1 cellular context compared by ENCODE assay signal in the genomic region with DNA sequence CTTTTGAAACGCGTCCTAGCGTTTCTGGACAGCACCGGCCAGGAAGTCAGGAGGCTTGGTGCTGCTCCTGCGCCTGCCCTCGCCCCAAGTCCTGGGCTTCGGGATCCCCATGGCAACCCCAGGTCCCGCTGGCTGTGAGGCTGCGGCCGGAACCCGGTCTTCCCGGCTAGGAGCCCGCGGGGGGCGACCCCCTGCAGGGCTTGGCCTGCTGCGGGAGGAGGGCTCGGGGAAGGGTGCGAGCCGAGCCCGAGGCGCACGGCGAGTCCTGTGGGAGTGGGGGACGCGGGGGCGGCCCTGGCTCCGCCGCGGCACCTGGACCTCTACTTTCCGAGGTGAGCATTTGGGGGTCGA.
A peak's percentile ranks its signal among the peaks of the same experiment; 100 is the strongest.
TF ChIP-seq lines count a peak whose summit lies in the region.

No MANE protein-coding gene starts in this region.

TF ChIP-seq in K562, 482 proteins besides CTCF, POLR2A, EP300 and RAD21 (continues in another document):
- TF ChIP-seq ZNF232 (CRISPR knock-in tag; IDR thresholded peaks at IDR 0.05) (no peak), FOXJ2 (tag; IDR thresholded peaks at IDR 0.05) (0 out of 2 replicates have a peak, but pooled peaks have one; percentile 63), ERF (CRISPR knock-in tag; IDR thresholded peaks at IDR 0.05) (0 out of 2 replicates have a peak, but pooled peaks have one; percentile 18), ZZZ3 (IDR thresholded peaks at IDR 0.05) (no peak), XRCC5 (IDR thresholded peaks at IDR 0.05; ENCODE audit: low read depth, low read length) (no peak), CBX3 (IDR thresholded peaks at IDR 0.05; ENCODE audit: borderline replicate concordance in 1 of 2, low read length in 2 of 2) (no peak), HDAC6 (IDR thresholded peaks at IDR 0.05; ENCODE audit: low read depth, low read length) (no peak), ZSCAN29 (IDR thresholded peaks at IDR 0.05) (no peak), HMG20B (CRISPR knock-in tag; IDR thresholded peaks at IDR 0.05) (no peak), MYC (IDR thresholded peaks at IDR 0.05; ENCODE audit: low read depth, low read length) (no peak), MYC (CRISPR knock-in tag; IDR thresholded peaks at IDR 0.05; ENCODE audit: borderline replicate concordance, low read depth) (no peak), KHSRP (IDR thresholded peaks at IDR 0.05) (no peak), STAT5B (CRISPR knock-in tag; IDR thresholded peaks at IDR 0.05) (no peak), ZNF316 (IDR thresholded peaks at IDR 0.05) (no peak), FOXA3 (CRISPR knock-in tag; conservative IDR thresholded peaks at IDR 0.05 in 1 of 2, IDR thresholded peaks at IDR 0.05 in 1 of 2) (peak in 1 of 2 experiments; percentile 59; a peak in 1 of 4 replicates), MTA3 (IDR thresholded peaks at IDR 0.05; ENCODE audit: borderline replicate concordance) (no peak), SAFB (IDR thresholded peaks at IDR 0.05; ENCODE audit: borderline replicate concordance, low read depth, low read length) (0 out of 2 replicates have a peak, but pooled peaks have one; percentile 14), JUN (IDR thresholded peaks at IDR 0.05; ENCODE audit: borderline replicate concordance, low read depth, low read length) (no peak), JUN (CRISPR knock-in tag; IDR thresholded peaks at IDR 0.05; ENCODE audit: borderline replicate concordance) (0 out of 2 replicates have a peak, but pooled peaks have one; percentile 50), MTA2 (IDR thresholded peaks at IDR 0.05; ENCODE audit: low read depth) (no peak), TRIM28 (IDR thresholded peaks at IDR 0.05) (no peak), KAT7 (CRISPR knock-in tag; IDR thresholded peaks at IDR 0.05; ENCODE audit: borderline replicate concordance) (no peak), ZNF785 (CRISPR knock-in tag; IDR thresholded peaks at IDR 0.05) (no peak), NFE2L1 (tag; IDR thresholded peaks at IDR 0.05; ENCODE audit: borderline replicate concordance, low read depth) (no peak), ZBTB7A (IDR thresholded peaks at IDR 0.05; ENCODE audit: borderline replicate concordance, control insufficient read depth, low read depth, low read length) (no peak), KDM4B (IDR thresholded peaks at IDR 0.05; ENCODE audit: borderline replicate concordance in 2 of 2, low read depth in 1 of 2) (no peak), LEF1 (IDR thresholded peaks at IDR 0.05) (no peak), BCL6 (CRISPR knock-in tag; IDR thresholded peaks at IDR 0.05) (no peak), TAF15 (IDR thresholded peaks at IDR 0.05; ENCODE audit: low read depth, low read length) (no peak), ZNF311 (CRISPR knock-in tag; IDR thresholded peaks at IDR 0.05) (no peak), MCM5 (IDR thresholded peaks at IDR 0.05; ENCODE audit: low read depth) (no peak), CHD1 (IDR thresholded peaks at IDR 0.05; ENCODE audit: low read length) (peak; percentile 61), ZNF668 (CRISPR knock-in tag; IDR thresholded peaks at IDR 0.05) (no peak), HSF4 (CRISPR knock-in tag; IDR thresholded peaks at IDR 0.05; ENCODE audit: borderline replicate concordance) (no peak), KLF10 (CRISPR knock-in tag; IDR thresholded peaks at IDR 0.05) (no peak), MTF1 (CRISPR knock-in tag; IDR thresholded peaks at IDR 0.05; ENCODE audit: borderline replicate concordance) (no peak)
- TF ChIP-seq, protein P1, sequence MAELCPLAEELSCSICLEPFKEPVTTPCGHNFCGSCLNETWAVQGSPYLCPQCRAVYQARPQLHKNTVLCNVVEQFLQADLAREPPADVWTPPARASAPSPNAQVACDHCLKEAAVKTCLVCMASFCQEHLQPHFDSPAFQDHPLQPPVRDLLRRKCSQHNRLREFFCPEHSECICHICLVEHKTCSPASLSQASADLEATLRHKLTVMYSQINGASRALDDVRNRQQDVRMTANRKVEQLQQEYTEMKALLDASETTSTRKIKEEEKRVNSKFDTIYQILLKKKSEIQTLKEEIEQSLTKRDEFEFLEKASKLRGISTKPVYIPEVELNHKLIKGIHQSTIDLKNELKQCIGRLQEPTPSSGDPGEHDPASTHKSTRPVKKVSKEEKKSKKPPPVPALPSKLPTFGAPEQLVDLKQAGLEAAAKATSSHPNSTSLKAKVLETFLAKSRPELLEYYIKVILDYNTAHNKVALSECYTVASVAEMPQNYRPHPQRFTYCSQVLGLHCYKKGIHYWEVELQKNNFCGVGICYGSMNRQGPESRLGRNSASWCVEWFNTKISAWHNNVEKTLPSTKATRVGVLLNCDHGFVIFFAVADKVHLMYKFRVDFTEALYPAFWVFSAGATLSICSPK (IDR thresholded peaks at IDR 0.05; ENCODE audit: borderline replicate concordance) = no peak
- TF ChIP-seq, protein P2, sequence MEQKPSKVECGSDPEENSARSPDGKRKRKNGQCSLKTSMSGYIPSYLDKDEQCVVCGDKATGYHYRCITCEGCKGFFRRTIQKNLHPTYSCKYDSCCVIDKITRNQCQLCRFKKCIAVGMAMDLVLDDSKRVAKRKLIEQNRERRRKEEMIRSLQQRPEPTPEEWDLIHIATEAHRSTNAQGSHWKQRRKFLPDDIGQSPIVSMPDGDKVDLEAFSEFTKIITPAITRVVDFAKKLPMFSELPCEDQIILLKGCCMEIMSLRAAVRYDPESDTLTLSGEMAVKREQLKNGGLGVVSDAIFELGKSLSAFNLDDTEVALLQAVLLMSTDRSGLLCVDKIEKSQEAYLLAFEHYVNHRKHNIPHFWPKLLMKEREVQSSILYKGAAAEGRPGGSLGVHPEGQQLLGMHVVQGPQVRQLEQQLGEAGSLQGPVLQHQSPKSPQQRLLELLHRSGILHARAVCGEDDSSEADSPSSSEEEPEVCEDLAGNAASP (IDR thresholded peaks at IDR 0.05) = no peak
- TF ChIP-seq, protein P3, sequence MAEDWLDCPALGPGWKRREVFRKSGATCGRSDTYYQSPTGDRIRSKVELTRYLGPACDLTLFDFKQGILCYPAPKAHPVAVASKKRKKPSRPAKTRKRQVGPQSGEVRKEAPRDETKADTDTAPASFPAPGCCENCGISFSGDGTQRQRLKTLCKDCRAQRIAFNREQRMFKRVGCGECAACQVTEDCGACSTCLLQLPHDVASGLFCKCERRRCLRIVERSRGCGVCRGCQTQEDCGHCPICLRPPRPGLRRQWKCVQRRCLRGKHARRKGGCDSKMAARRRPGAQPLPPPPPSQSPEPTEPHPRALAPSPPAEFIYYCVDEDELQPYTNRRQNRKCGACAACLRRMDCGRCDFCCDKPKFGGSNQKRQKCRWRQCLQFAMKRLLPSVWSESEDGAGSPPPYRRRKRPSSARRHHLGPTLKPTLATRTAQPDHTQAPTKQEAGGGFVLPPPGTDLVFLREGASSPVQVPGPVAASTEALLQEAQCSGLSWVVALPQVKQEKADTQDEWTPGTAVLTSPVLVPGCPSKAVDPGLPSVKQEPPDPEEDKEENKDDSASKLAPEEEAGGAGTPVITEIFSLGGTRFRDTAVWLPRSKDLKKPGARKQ (CRISPR knock-in tag; IDR thresholded peaks at IDR 0.05) = no peak
- TF ChIP-seq, protein P4, sequence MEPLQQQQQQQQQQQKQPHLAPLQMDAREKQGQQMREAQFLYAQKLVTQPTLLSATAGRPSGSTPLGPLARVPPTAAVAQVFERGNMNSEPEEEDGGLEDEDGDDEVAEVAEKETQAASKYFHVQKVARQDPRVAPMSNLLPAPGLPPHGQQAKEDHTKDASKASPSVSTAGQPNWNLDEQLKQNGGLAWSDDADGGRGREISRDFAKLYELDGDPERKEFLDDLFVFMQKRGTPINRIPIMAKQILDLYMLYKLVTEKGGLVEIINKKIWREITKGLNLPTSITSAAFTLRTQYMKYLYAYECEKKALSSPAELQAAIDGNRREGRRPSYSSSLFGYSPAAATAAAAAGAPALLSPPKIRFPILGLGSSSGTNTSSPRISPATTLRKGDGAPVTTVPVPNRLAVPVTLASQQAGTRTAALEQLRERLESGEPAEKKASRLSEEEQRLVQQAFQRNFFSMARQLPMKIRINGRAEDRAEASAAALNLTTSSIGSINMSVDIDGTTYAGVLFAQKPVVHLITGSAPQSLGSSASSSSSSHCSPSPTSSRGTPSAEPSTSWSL (CRISPR knock-in tag; IDR thresholded peaks at IDR 0.05; ENCODE audit: borderline replicate concordance) = no peak
- TF ChIP-seq, protein P5, sequence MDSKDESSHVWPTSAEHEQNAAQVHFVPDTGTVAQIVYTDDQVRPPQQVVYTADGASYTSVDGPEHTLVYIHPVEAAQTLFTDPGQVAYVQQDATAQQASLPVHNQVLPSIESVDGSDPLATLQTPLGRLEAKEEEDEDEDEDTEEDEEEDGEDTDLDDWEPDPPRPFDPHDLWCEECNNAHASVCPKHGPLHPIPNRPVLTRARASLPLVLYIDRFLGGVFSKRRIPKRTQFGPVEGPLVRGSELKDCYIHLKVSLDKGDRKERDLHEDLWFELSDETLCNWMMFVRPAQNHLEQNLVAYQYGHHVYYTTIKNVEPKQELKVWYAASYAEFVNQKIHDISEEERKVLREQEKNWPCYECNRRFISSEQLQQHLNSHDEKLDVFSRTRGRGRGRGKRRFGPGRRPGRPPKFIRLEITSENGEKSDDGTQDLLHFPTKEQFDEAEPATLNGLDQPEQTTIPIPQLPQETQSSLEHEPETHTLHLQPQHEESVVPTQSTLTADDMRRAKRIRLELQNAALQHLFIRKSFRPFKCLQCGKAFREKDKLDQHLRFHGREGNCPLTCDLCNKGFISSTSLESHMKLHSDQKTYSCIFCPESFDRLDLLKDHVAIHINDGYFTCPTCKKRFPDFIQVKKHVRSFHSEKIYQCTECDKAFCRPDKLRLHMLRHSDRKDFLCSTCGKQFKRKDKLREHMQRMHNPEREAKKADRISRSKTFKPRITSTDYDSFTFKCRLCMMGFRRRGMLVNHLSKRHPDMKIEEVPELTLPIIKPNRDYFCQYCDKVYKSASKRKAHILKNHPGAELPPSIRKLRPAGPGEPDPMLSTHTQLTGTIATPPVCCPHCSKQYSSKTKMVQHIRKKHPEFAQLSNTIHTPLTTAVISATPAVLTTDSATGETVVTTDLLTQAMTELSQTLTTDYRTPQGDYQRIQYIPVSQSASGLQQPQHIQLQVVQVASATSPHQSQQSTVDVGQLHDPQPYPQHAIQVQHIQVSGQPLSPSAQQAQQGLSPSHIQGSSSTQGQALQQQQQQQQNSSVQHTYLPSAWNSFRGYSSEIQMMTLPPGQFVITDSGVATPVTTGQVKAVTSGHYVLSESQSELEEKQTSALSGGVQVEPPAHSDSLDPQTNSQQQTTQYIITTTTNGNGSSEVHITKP (IDR thresholded peaks at IDR 0.05; ENCODE audit: partially characterized antibody) = no peak
- TF ChIP-seq, protein P6, sequence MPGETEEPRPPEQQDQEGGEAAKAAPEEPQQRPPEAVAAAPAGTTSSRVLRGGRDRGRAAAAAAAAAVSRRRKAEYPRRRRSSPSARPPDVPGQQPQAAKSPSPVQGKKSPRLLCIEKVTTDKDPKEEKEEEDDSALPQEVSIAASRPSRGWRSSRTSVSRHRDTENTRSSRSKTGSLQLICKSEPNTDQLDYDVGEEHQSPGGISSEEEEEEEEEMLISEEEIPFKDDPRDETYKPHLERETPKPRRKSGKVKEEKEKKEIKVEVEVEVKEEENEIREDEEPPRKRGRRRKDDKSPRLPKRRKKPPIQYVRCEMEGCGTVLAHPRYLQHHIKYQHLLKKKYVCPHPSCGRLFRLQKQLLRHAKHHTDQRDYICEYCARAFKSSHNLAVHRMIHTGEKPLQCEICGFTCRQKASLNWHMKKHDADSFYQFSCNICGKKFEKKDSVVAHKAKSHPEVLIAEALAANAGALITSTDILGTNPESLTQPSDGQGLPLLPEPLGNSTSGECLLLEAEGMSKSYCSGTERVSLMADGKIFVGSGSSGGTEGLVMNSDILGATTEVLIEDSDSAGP (CRISPR knock-in tag; IDR thresholded peaks at IDR 0.05) = 0 out of 2 replicates have a peak, but pooled peaks have one; percentile 14
- TF ChIP-seq, protein P7, sequence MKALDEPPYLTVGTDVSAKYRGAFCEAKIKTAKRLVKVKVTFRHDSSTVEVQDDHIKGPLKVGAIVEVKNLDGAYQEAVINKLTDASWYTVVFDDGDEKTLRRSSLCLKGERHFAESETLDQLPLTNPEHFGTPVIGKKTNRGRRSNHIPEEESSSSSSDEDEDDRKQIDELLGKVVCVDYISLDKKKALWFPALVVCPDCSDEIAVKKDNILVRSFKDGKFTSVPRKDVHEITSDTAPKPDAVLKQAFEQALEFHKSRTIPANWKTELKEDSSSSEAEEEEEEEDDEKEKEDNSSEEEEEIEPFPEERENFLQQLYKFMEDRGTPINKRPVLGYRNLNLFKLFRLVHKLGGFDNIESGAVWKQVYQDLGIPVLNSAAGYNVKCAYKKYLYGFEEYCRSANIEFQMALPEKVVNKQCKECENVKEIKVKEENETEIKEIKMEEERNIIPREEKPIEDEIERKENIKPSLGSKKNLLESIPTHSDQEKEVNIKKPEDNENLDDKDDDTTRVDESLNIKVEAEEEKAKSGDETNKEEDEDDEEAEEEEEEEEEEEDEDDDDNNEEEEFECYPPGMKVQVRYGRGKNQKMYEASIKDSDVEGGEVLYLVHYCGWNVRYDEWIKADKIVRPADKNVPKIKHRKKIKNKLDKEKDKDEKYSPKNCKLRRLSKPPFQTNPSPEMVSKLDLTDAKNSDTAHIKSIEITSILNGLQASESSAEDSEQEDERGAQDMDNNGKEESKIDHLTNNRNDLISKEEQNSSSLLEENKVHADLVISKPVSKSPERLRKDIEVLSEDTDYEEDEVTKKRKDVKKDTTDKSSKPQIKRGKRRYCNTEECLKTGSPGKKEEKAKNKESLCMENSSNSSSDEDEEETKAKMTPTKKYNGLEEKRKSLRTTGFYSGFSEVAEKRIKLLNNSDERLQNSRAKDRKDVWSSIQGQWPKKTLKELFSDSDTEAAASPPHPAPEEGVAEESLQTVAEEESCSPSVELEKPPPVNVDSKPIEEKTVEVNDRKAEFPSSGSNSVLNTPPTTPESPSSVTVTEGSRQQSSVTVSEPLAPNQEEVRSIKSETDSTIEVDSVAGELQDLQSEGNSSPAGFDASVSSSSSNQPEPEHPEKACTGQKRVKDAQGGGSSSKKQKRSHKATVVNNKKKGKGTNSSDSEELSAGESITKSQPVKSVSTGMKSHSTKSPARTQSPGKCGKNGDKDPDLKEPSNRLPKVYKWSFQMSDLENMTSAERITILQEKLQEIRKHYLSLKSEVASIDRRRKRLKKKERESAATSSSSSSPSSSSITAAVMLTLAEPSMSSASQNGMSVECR (CRISPR knock-in tag; IDR thresholded peaks at IDR 0.05) = no peak
- TF ChIP-seq, protein P8, sequence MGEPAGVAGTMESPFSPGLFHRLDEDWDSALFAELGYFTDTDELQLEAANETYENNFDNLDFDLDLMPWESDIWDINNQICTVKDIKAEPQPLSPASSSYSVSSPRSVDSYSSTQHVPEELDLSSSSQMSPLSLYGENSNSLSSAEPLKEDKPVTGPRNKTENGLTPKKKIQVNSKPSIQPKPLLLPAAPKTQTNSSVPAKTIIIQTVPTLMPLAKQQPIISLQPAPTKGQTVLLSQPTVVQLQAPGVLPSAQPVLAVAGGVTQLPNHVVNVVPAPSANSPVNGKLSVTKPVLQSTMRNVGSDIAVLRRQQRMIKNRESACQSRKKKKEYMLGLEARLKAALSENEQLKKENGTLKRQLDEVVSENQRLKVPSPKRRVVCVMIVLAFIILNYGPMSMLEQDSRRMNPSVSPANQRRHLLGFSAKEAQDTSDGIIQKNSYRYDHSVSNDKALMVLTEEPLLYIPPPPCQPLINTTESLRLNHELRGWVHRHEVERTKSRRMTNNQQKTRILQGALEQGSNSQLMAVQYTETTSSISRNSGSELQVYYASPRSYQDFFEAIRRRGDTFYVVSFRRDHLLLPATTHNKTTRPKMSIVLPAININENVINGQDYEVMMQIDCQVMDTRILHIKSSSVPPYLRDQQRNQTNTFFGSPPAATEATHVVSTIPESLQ (CRISPR knock-in tag; IDR thresholded peaks at IDR 0.05) = no peak
